15 cellular contexts compared by ENCODE assay signal in the genomic region with DNA sequence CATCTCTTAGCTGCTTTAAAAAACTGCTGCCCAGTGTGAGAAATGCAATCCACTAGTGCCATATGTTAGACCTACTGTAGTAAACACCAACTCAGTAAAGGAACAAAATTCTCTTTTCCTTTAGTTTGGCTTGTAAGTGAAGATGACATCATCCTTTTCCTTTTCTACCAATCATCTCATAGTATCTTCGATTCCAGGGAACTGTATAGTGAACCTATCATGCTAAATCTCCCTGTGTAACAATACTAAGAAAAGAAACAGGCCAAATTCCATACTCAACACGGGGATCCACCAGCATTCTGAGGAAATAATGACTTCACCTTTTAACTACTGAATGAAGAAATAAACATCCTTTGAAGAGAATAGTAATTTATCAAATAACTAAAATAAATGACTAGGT.
DNase-seq lines count a peak whose midpoint lies in the region; ATAC-seq, FAIRE-seq and TF ChIP-seq lines count a peak whose summit lies in the region.
"Had no signal": no experiment of that assay in that cellular context is flagged by ENCODE, and none has a peak within 500 bp of the region (broad histone marks: within the 10 kb centered on the region; RNA-seq: fewer than 3 reads in every experiment).

No MANE protein-coding gene starts in this region.

- WGBS in GM12878 (ENCODE audit: insufficient coverage, insufficient replicate concordance, low lambda C conversion rate, missing lambda C conversion rate) = 98% methylated on average over 2 of the region's 2 CpGs

- no peaks in the 10 kb centered on the region; a peak in 1 of 4 replicates for H3K36me3 ChIP-seq in GM12878 (ENCODE audit: control insufficient read depth in 2 of 2, insufficient read depth in 2 of 2, low read length in 1 of 2)

- H2AFZ ChIP-seq in GM12878 (ENCODE audit: control insufficient read depth, low read depth, low read length) = no peak overlapping the region

- intact Hi-C loops in GM12878 (cut with micrococcal nuclease; ENCODE audit: unreplicated experiment) = no loop called here
- intact Hi-C loops in Right ventricle myocardium inferior (cut with DNase I) = no loop called here
- intact Hi-C loops in MCF 10A (cut with micrococcal nuclease) = no loop called here

- no peaks in the 10 kb centered on the region for H3K9me3 ChIP-seq in GM12878 (replicated peaks; ENCODE audit: control insufficient read depth, insufficient read depth, low read length)

- H3K27me3 ChIP-seq in GM12878 (replicated peaks in 1 of 2; ENCODE audit: control insufficient read depth in 2 of 2, insufficient read depth in 2 of 2, low read length in 1 of 2) = no peaks in the 10 kb centered on the region

- POLR2A ChIA-PET in GM12878 (lab: Charles Lee) = no interaction called here
- POLR2A ChIA-PET in MCF 10A (lab: Yijun Ruan, JAX) = interaction anchor here (0.6 to 1.5 kb wide), 2 partner anchors 10 to 13 kb away, joined by 3 to 5 read pairs; no protein-coding TSS in a partner anchor

- TF ChIP-seq CTCF in GM12878 (IDR thresholded peaks at IDR 0.05 in 2 of 3, conservative IDR thresholded peaks at IDR 0.05 in 1 of 3; ENCODE audit: control insufficient read depth in 2 of 3, extremely low read depth in 1 of 3, insufficient read depth in 1 of 3, low read depth in 3 of 3, low read length in 3 of 3) (no peak), MCF 10A (IDR thresholded peaks at IDR 0.05; ENCODE audit: unreplicated experiment) (no peak)

- no peak overlapping the region for H3K9ac ChIP-seq in GM12878 (ENCODE audit: control insufficient read depth, insufficient read depth, low read length)

- DNase-seq in activated T-cell treated with anti-CD3 and anti-CD28 coated beads, Interleukin-2, amount 50 U/mL, for 24 hours = no peak
- DNase-seq in activated T-cell treated with anti-CD3 and anti-CD28 coated beads for 4 hours (no peak), NCI-H146 (lab: John Stamatoyannopoulos, UW) (peak; percentile 40), GM12878 (ENCODE audit: low read depth, low spot score) (no peak), pons (ENCODE audit: low spot score) (peak; percentile 38), Right ventricle myocardium inferior (ENCODE audit: missing footprints) (no peak), KG1 (lab: John Stamatoyannopoulos, UW) (no peak), MCF 10A (ENCODE audit: unreplicated experiment) (no peak)
- DNase-seq: activated CD4-positive, alpha-beta T cell treated with anti-CD3 and anti-CD28 coated beads for 48 hours; activated effector memory CD4-positive, alpha-beta T cell treated with anti-CD3 and anti-CD28 coated beads, Interleukin-2, amount 50 U/mL, for 16 hours; HFFc6; immature natural killer cell; mesenchymal stem cell; small intestine had no signal

- ATAC-seq in GM12878 (no peak), Right ventricle myocardium inferior (no peak)
- ATAC-seq: Panc1 had no signal

- H3K79me2 ChIP-seq in GM12878 (ENCODE audit: control insufficient read depth, insufficient read depth, low read length) = peaks cover 14% of the 10 kb centered on the region

- H3K9me3 Mint-ChIP-seq in activated T-cell treated with anti-CD3 and anti-CD28 coated beads, Interleukin-2, amount 50 U/mL, for 24 hours = no peaks in the 10 kb centered on the region
- H3K9me3 Mint-ChIP-seq in MCF 10A (ENCODE audit: unreplicated experiment) = no peaks in the 10 kb centered on the region
- H3K9me3 Mint-ChIP-seq: HFFc6, immature natural killer cell had no signal

- H3K27ac ChIP-seq in GM12878 (ENCODE audit: control insufficient read depth, insufficient read depth) = no peak overlapping the region

- TF ChIP-seq RAD21 in GM12878 (IDR thresholded peaks at IDR 0.05; ENCODE audit: insufficient read depth, low read depth, low read length) = no peak

- no peak overlapping the region for H3K4me2 ChIP-seq in GM12878 (ENCODE audit: control insufficient read depth, insufficient read depth)

- in situ Hi-C loops in GM12878 (cut with MboI) = no loop called here

- H3K36me3 Mint-ChIP-seq in activated T-cell treated with anti-CD3 and anti-CD28 coated beads, Interleukin-2, amount 50 U/mL, for 24 hours (ENCODE audit: low read depth) = peaks cover 43% of the 10 kb centered on the region
- H3K36me3 Mint-ChIP-seq in MCF 10A (ENCODE audit: insufficient read depth, unreplicated experiment) = peaks cover 21% of the 10 kb centered on the region

- no peak for TF ChIP-seq EP300 in GM12878 (IDR thresholded peaks at IDR 0.05; ENCODE audit: borderline replicate concordance in 1 of 2, control insufficient read depth in 1 of 2, low read depth in 2 of 2, low read length in 2 of 2)

- SMC1A ChIA-PET in GM12878 (lab: Charles Lee; ENCODE audit: uncharacterized antibody, unreplicated experiment) = interaction anchor here (1.2 kb wide), 1 partner anchor 37 kb away, joined by 4 read pairs; no protein-coding TSS in a partner anchor

- H3K27ac Mint-ChIP-seq in activated T-cell treated with anti-CD3 and anti-CD28 coated beads, Interleukin-2, amount 50 U/mL, for 24 hours = peak overlapping the region; percentile 82
- no peak overlapping the region for H3K27ac Mint-ChIP-seq in MCF 10A (ENCODE audit: low read depth, unreplicated experiment)
- H3K27ac Mint-ChIP-seq: HFFc6 had no signal

- no peaks in the 10 kb centered on the region for H4K20me1 ChIP-seq in GM12878 (ENCODE audit: control insufficient read depth, insufficient read depth)

- no TSS peak for BruUV-seq in GM12878 (replicated peaks; lab: Mats Ljungman, UMichigan)
- no TSS peak for BruUV-seq in MCF 10A (replicated peaks; lab: Mats Ljungman, UMichigan)

- CTCF ChIA-PET in GM12878 (lab: Yijun Ruan, JAX) (interaction anchor here (1.4 kb wide), 1 partner anchor 8 kb away, joined by 3 read pairs; no protein-coding TSS in a partner anchor), MCF 10A (lab: Yijun Ruan, JAX) (no interaction called here)

- H3K27me3 Mint-ChIP-seq in activated T-cell treated with anti-CD3 and anti-CD28 coated beads, Interleukin-2, amount 50 U/mL, for 24 hours = no peaks in the 10 kb centered on the region
- H3K27me3 Mint-ChIP-seq in MCF 10A (ENCODE audit: insufficient read depth, unreplicated experiment) = no peaks in the 10 kb centered on the region

- H3K4me1 ChIP-seq in GM12878 (ENCODE audit: control insufficient read depth, insufficient read depth, low read length) = peaks cover 12% of the 10 kb centered on the region

- no peak for TF ChIP-seq POLR2A in GM12878 (IDR thresholded peaks at IDR 0.05; ENCODE audit: low read depth, low read length)

- peaks cover 89% of the 10 kb centered on the region for H3K4me1 Mint-ChIP-seq in activated T-cell treated with anti-CD3 and anti-CD28 coated beads, Interleukin-2, amount 50 U/mL, for 24 hours (ENCODE audit: low read depth)
- H3K4me1 Mint-ChIP-seq in MCF 10A (ENCODE audit: insufficient read depth, unreplicated experiment) = peaks cover 17% of the 10 kb centered on the region

- RAD21 ChIA-PET in GM12878 (lab: Charles Lee; ENCODE audit: unreplicated experiment) = no interaction called here

- no peak overlapping the region for H3K4me3 Mint-ChIP-seq in activated T-cell treated with anti-CD3 and anti-CD28 coated beads, Interleukin-2, amount 50 U/mL, for 24 hours
- H3K4me3 Mint-ChIP-seq in MCF 10A (ENCODE audit: unreplicated experiment) = no peak overlapping the region
- H3K4me3 Mint-ChIP-seq: HFFc6, immature natural killer cell had no signal

- no peak for FAIRE-seq in GM12878 (lab: Jason Lieb, UNC)

- H3K4me3 ChIP-seq in GM12878 = no peak overlapping the region

TF ChIP-seq in GM12878, 131 proteins besides CTCF, POLR2A, EP300 and RAD21:
- TF ChIP-seq, protein P1, sequence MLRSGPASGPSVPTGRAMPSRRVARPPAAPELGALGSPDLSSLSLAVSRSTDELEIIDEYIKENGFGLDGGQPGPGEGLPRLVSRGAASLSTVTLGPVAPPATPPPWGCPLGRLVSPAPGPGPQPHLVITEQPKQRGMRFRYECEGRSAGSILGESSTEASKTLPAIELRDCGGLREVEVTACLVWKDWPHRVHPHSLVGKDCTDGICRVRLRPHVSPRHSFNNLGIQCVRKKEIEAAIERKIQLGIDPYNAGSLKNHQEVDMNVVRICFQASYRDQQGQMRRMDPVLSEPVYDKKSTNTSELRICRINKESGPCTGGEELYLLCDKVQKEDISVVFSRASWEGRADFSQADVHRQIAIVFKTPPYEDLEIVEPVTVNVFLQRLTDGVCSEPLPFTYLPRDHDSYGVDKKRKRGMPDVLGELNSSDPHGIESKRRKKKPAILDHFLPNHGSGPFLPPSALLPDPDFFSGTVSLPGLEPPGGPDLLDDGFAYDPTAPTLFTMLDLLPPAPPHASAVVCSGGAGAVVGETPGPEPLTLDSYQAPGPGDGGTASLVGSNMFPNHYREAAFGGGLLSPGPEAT (IDR thresholded peaks at IDR 0.05; ENCODE audit: low read depth) = no peak
- no peak for TF ChIP-seq NFIC (IDR thresholded peaks at IDR 0.05; ENCODE audit: low read depth, low read length)
- no peak for TF ChIP-seq BMI1 (IDR thresholded peaks at IDR 0.05; ENCODE audit: borderline replicate concordance)
- TF ChIP-seq ATF7 (IDR thresholded peaks at IDR 0.05; ENCODE audit: low read depth) = peak; percentile 58; the same call in 1 of the 2 replicates
- no peak for TF ChIP-seq TCF12 (IDR thresholded peaks at IDR 0.05; ENCODE audit: low read depth, low read length)
- no peak for TF ChIP-seq SPI1 (IDR thresholded peaks at IDR 0.05; ENCODE audit: borderline replicate concordance, insufficient read depth, low read depth, low read length)
- TF ChIP-seq TAF1 (IDR thresholded peaks at IDR 0.05; ENCODE audit: borderline replicate concordance, low read depth, low read length) = no peak

Comparison
In these comparisons a context has a peak if more than half of its experiments do, and no peak if none do; other contexts are left out.
1. DNase-seq: peak in NCI-H146 (single experiment) and pons (single experiment); none in activated T-cell treated with anti-CD3 and anti-CD28 coated beads, Interleukin-2, amount 50 U/mL, for 24 hours (single experiment), activated T-cell treated with anti-CD3 and anti-CD28 coated beads for 4 hours (single experiment), GM12878 (single experiment), Right ventricle myocardium inferior (single experiment), KG1 (single experiment) and MCF 10A (single experiment).